ENCODE assay signal across 20 cellular contexts in genomic region chr10:123988694-123989093, GRCh38.
A peak's percentile ranks its signal among the peaks of the same experiment; 100 is the strongest.
DNase-seq lines count a peak whose midpoint lies in the region; ATAC-seq, FAIRE-seq and TF ChIP-seq lines count a peak whose summit lies in the region.
"Had no signal": no experiment of that assay in that cellular context is flagged by ENCODE, and none has a peak within 500 bp of the region (broad histone marks: within the 10 kb centered on the region; RNA-seq: fewer than 3 reads in every experiment).

No MANE protein-coding gene starts in this region.

- peaks cover 0 to 14% (median 11%) of the 10 kb centered on the region in 4 donors for H3K4me1 ChIP-seq in esophagus muscularis mucosa
- H3K4me1 ChIP-seq: BE2C, Caco-2 had no signal

- peaks cover 20% of the 10 kb centered on the region for H3K27me3 Mint-ChIP-seq in memory B cell
- H3K27me3 Mint-ChIP-seq in stimulated activated naive B cell treated with anti-CD40 and anti-IgM and Interleukin-4, amounts not matched to agents 10 μg/mL and 1 μg/mL and 100 μg/mL, for 72 hours = peaks cover 67 to 81% of the 10 kb centered on the region in 2 donors

- TF ChIP-seq POLR2A in esophagus muscularis mucosa (IDR thresholded peaks at IDR 0.05; ENCODE audit: low read depth) = no peak

- H3K4me3 ChIP-seq in bronchial epithelial cell (ENCODE audit: low read depth, low read length) (no peak overlapping the region), esophagus muscularis mucosa (no peak overlapping the region)

- H3K9me3 ChIP-seq in esophagus muscularis mucosa = no peaks in the 10 kb centered on the region
- H3K9me3 ChIP-seq: BE2C, Caco-2 had no signal

- H3K27ac ChIP-seq in esophagus muscularis mucosa (replicated peaks in 1 of 4) = no peak overlapping the region

- no peak overlapping the region for H3K27ac Mint-ChIP-seq in memory B cell
- H3K27ac Mint-ChIP-seq in stimulated activated naive B cell treated with anti-CD40 and anti-IgM and Interleukin-4, amounts not matched to agents 10 μg/mL and 1 μg/mL and 100 μg/mL, for 72 hours = no peak overlapping the region
- H3K27ac Mint-ChIP-seq: CD4-positive, alpha-beta T cell; H9 had no signal

- H3K27me3 ChIP-seq in bronchial epithelial cell (ENCODE audit: control insufficient read depth, insufficient read depth, low read length) (peaks cover 8% of the 10 kb centered on the region), esophagus muscularis mucosa (peaks cover 0 to 23% (median 8%) of the 10 kb centered on the region in 4 donors)

- H3K36me3 ChIP-seq in bronchial epithelial cell (ENCODE audit: control insufficient read depth, insufficient read depth, low read length) = no peaks in the 10 kb centered on the region
- no peaks in the 10 kb centered on the region for H3K36me3 ChIP-seq in esophagus muscularis mucosa
- H3K36me3 ChIP-seq: BE2C had no signal

- intact Hi-C loops in esophagus muscularis mucosa (cut with DNase I) = no loop called here

- peaks cover 8% of the 10 kb centered on the region for H3K9me3 Mint-ChIP-seq in memory B cell
- peaks cover 6 to 13% of the 10 kb centered on the region in 2 donors for H3K9me3 Mint-ChIP-seq in stimulated activated naive B cell treated with anti-CD40 and anti-IgM and Interleukin-4, amounts not matched to agents 10 μg/mL and 1 μg/mL and 100 μg/mL, for 72 hours
- H3K9me3 Mint-ChIP-seq: CD4-positive, alpha-beta T cell had no signal

- peaks cover 3% of the 10 kb centered on the region for H3K4me1 Mint-ChIP-seq in memory B cell
- H3K4me1 Mint-ChIP-seq in stimulated activated naive B cell treated with anti-CD40 and anti-IgM and Interleukin-4, amounts not matched to agents 10 μg/mL and 1 μg/mL and 100 μg/mL, for 72 hours = peaks cover 6 to 9% of the 10 kb centered on the region in 2 donors

- ATAC-seq in memory B cell (ENCODE audit: low read depth) = peak; percentile 29
- peak; percentile 42 to 53 for ATAC-seq in stimulated activated naive B cell treated with anti-CD40 and anti-IgM and Interleukin-4, amounts not matched to agents 10 μg/mL and 1 μg/mL and 100 μg/mL, for 72 hours (replicated peaks)

- FAIRE-seq in bronchial epithelial cell (lab: Jason Lieb, UNC) = no peak
- FAIRE-seq: A204.1, D721Med, G401.6, GM12891, GM19239, H1, HTR-8/SVneo had no signal

- H3K4me3 Mint-ChIP-seq in memory B cell = no peak overlapping the region
- H3K4me3 Mint-ChIP-seq in stimulated activated naive B cell treated with anti-CD40 and anti-IgM and Interleukin-4, amounts not matched to agents 10 μg/mL and 1 μg/mL and 100 μg/mL, for 72 hours = no peak overlapping the region
- H3K4me3 Mint-ChIP-seq: CD4-positive, alpha-beta T cell; H9 had no signal

- TF ChIP-seq EP300 in esophagus muscularis mucosa (IDR thresholded peaks at IDR 0.05) = no peak

- H3K36me3 Mint-ChIP-seq in memory B cell = peaks cover 3% of the 10 kb centered on the region
- H3K36me3 Mint-ChIP-seq in stimulated activated naive B cell treated with anti-CD40 and anti-IgM and Interleukin-4, amounts not matched to agents 10 μg/mL and 1 μg/mL and 100 μg/mL, for 72 hours = peaks cover 0 to 7% of the 10 kb centered on the region in 2 donors

- TF ChIP-seq CTCF in bronchial epithelial cell (IDR thresholded peaks at IDR 0.05; ENCODE audit: insufficient read depth, low read length, severe bottlenecking) (no peak), esophagus muscularis mucosa (IDR thresholded peaks at IDR 0.05) (no peak)

- peak; percentile 18 for DNase-seq in bronchial epithelial cell (ENCODE audit: low read depth)
- peak; percentile 83 for DNase-seq in esophagus muscularis mucosa (ENCODE audit: extremely low spot score)
- DNase-seq in memory B cell (ENCODE audit: low spot score in 2 of 2) = no peak
- DNase-seq in stimulated activated naive B cell treated with anti-CD40 and anti-IgM and Interleukin-4, amounts not matched to agents 10 μg/mL and 1 μg/mL and 100 μg/mL, for 72 hours = no peak
- DNase-seq in activated gamma-delta T cell (lab: John Stamatoyannopoulos, UW) = no peak
- no peak for DNase-seq in iPS-NIHi11 (ENCODE audit: low spot score)
- no peak for DNase-seq in activated CD4-positive, alpha-beta T cell treated with anti-CD3 and anti-CD28 coated beads, Interleukin-2, amount 50 U/mL, for 4 hours
- DNase-seq: ACHN; BE2C; C1 segment of cervical spinal cord; Caco-2; CD4-positive, alpha-beta T cell; H9 had no signal

- WGBS in esophagus muscularis mucosa = 80% methylated on average over 2 of the region's 2 CpGs

Comparison
In these comparisons a context has a peak if more than half of its experiments do, and no peak if none do; other contexts are left out.
1. DNase-seq: peak in bronchial epithelial cell (single experiment) and esophagus muscularis mucosa (single experiment); none in memory B cell (0 of 2), stimulated activated naive B cell treated with anti-CD40 and anti-IgM and Interleukin-4, amounts not matched to agents 10 μg/mL and 1 μg/mL and 100 μg/mL, for 72 hours (single experiment), activated gamma-delta T cell (single experiment), iPS-NIHi11 (single experiment) and activated CD4-positive, alpha-beta T cell treated with anti-CD3 and anti-CD28 coated beads, Interleukin-2, amount 50 U/mL, for 4 hours (0 of 2).